In the genomic region with DNA sequence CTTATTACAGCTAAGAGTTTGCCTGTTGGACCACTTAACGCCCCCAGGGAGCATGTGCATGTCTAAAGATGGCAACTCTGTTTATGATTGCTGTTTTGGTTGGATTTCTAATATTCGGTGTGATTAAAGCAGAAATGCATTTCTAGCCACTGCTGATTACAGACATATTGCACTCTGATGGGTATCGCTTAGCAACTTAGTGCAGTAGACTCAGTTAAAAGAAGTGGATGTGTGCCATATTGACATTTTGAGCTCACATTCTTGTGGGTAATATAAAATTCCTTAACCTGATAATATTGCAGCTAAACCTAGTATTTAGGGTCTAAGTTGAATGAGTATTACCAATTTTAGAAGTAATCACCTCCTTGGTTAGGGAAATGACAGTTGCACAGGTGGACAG, we compare ENCODE assay signal across 21 cellular contexts. TPM values are rescaled to one million over a fixed set of nuclear protein-coding genes. Genes with fewer than 3 reads are reported as not detected.
DNase-seq lines count a peak whose midpoint lies in the region; ATAC-seq and TF ChIP-seq lines count a peak whose summit lies in the region.
"Had no signal": no experiment of that assay in that cellular context is flagged by ENCODE, and none has a peak within 500 bp of the region (broad histone marks: within the 10 kb centered on the region; RNA-seq: fewer than 3 reads in every experiment).

No MANE protein-coding gene starts in this region.

- no peaks in the 10 kb centered on the region for H3K9me3 Mint-ChIP-seq in activated T-cell treated with anti-CD3 and anti-CD28 coated beads, Interleukin-2, amount 50 U/mL, for 4 hours
- H3K9me3 Mint-ChIP-seq: CD4-positive, alpha-beta T cell; HFFc6 had no signal

- peak; percentile 26 for DNase-seq in EL
- peak; percentile 15 for DNase-seq in NCI-H226
- DNase-seq in choroid plexus epithelial cell (ENCODE audit: low read depth) = peak; percentile 63
- DNase-seq in iris pigment epithelial cell (ENCODE audit: low read depth) = peak; percentile 44
- no peak for DNase-seq in activated T-cell treated with anti-CD3 and anti-CD28 coated beads, Interleukin-2, amount 50 U/mL, for 4 hours
- no peak for DNase-seq in epidermal melanocyte (ENCODE audit: insufficient read length, low spot score)
- no peak for DNase-seq in activated CD4-positive, alpha-beta T cell treated with anti-CD3 and anti-CD28 coated beads, Interleukin-2, amount 50 U/mL, for 1 hour
- DNase-seq in H4 (ENCODE audit: low spot score) = no peak
- DNase-seq: CD4-positive, alpha-beta T cell; COR-L47; DMS53; GDM1; H7; HFFc6; Karpas-422; NCI-H2029; NCI-H526 treated with DMSO at 0.1 percent for 48 hours; PC-9; SJCRH30 had no signal

- H3K36me3 Mint-ChIP-seq in activated T-cell treated with anti-CD3 and anti-CD28 coated beads, Interleukin-2, amount 50 U/mL, for 4 hours (ENCODE audit: insufficient read depth) = no peaks in the 10 kb centered on the region

- no peak for ATAC-seq in activated T-cell treated with anti-CD3 and anti-CD28 coated beads, Interleukin-2, amount 50 U/mL, for 4 hours
- ATAC-seq: Right ventricle myocardium inferior had no signal

- no peaks in the 10 kb centered on the region for H3K27me3 Mint-ChIP-seq in activated T-cell treated with anti-CD3 and anti-CD28 coated beads, Interleukin-2, amount 50 U/mL, for 4 hours (ENCODE audit: low read depth)
- H3K27me3 Mint-ChIP-seq: CD4-positive, alpha-beta T cell had no signal

- no peak for TF ChIP-seq CTCF in choroid plexus epithelial cell (conservative IDR thresholded peaks at IDR 0.05; ENCODE audit: low read depth, low read length)

- H3K4me3 ChIP-seq in choroid plexus epithelial cell (ENCODE audit: low read depth, low read length) = no peak overlapping the region
- H3K4me3 ChIP-seq: BLaER1, PC-9, SJCRH30 had no signal

- peaks cover 11% of the 10 kb centered on the region for H3K4me1 Mint-ChIP-seq in activated T-cell treated with anti-CD3 and anti-CD28 coated beads, Interleukin-2, amount 50 U/mL, for 4 hours (ENCODE audit: low read depth)

- H3K4me3 Mint-ChIP-seq in activated T-cell treated with anti-CD3 and anti-CD28 coated beads, Interleukin-2, amount 50 U/mL, for 4 hours = no peak overlapping the region
- H3K4me3 Mint-ChIP-seq: CD4-positive, alpha-beta T cell; HFFc6 had no signal

RNA-seq across cellular contexts. Expression of a gene that starts 4.3 kb away (rescaled TPM):
- total RNA-seq in activated T-cell treated with anti-CD3 and anti-CD28 coated beads, Interleukin-2, amount 50 U/mL, for 4 hours = 10 to 100 TPM; 14.2 to 17.9 (median 15.2) TPM
- 12.8 and 23.2 TPM in 2 replicates for total RNA-seq in H4 (2014; rRNA removed; shearing (Covaris generic))

Comparison
In these comparisons a context has a peak if more than half of its experiments do, and no peak if none do; other contexts are left out.
1. DNase-seq: peak in EL (single experiment), NCI-H226 (single experiment), choroid plexus epithelial cell (single experiment) and iris pigment epithelial cell (single experiment); none in activated T-cell treated with anti-CD3 and anti-CD28 coated beads, Interleukin-2, amount 50 U/mL, for 4 hours (single experiment), epidermal melanocyte (single experiment), activated CD4-positive, alpha-beta T cell treated with anti-CD3 and anti-CD28 coated beads, Interleukin-2, amount 50 U/mL, for 1 hour (single experiment) and H4 (single experiment).